ENCODE assay signal across 10 cellular contexts in genomic region chrX:134908235-134908834, GRCh38. TPM values are rescaled to one million over a fixed set of nuclear protein-coding genes. Genes with fewer than 3 reads are reported as not detected.
DNase-seq lines count a peak whose midpoint lies in the region; ATAC-seq, FAIRE-seq and TF ChIP-seq lines count a peak whose summit lies in the region.
"Had no signal": no experiment of that assay in that cellular context is flagged by ENCODE, and none has a peak within 500 bp of the region (broad histone marks: within the 10 kb centered on the region; RNA-seq: fewer than 3 reads in every experiment).

No MANE protein-coding gene starts in this region.

- H3K9me3 ChIP-seq in kidney (ENCODE audit: control insufficient read depth in 1 of 2, low read length in 2 of 2), result no peaks in the 10 kb centered on the region

- peaks cover 6% of the 10 kb centered on the region for H3K4me1 Mint-ChIP-seq in activated naive CD8-positive, alpha-beta T cell treated with anti-CD3 and anti-CD28 coated beads, Interleukin-2, amount 10 ng/mL, durations not matched to agents 7 days and 5 days
- peaks cover 4% of the 10 kb centered on the region for H3K4me1 Mint-ChIP-seq in activated naive CD8-positive, alpha-beta T cell treated with anti-CD3 and anti-CD28 coated beads, Interleukin-2, amount 50 U/mL, for 24 hours
- no peaks in the 10 kb centered on the region for H3K4me1 Mint-ChIP-seq in chondrocyte (ENCODE audit: low read depth)

- intact Hi-C loops in kidney (cut with DNase I), result no loop called here

- peak; percentile 29 for DNase-seq in activated naive CD8-positive, alpha-beta T cell treated with anti-CD3 and anti-CD28 coated beads, Interleukin-2, amount 10 ng/mL, durations not matched to agents 7 days and 5 days
- no peak for DNase-seq in activated naive CD8-positive, alpha-beta T cell treated with anti-CD3 and anti-CD28 coated beads, Interleukin-2, amount 50 U/mL, for 24 hours
- DNase-seq in NCI-H446 treated with DMSO at 0.1 percent for 48 hours (lab: John Stamatoyannopoulos, UW) (peak; percentile 23), chondrocyte (ENCODE audit: low spot score) (no peak), superior temporal gyrus (ENCODE audit: extremely low spot score) (peak; percentile 12), KG1 (lab: John Stamatoyannopoulos, UW) (no peak), COR-L47 (lab: John Stamatoyannopoulos, UW) (no peak), kidney (no peak)
- DNase-seq: DMS79, left ventricle myocardium superior had no signal

- ATAC-seq in activated naive CD8-positive, alpha-beta T cell treated with anti-CD3 and anti-CD28 coated beads, Interleukin-2, amount 10 ng/mL, durations not matched to agents 7 days and 5 days (ENCODE audit: low read depth), result peak; percentile 86
- no peak for ATAC-seq in activated naive CD8-positive, alpha-beta T cell treated with anti-CD3 and anti-CD28 coated beads, Interleukin-2, amount 50 U/mL, for 24 hours
- ATAC-seq: left ventricle myocardium superior had no signal

- POLR2A ChIA-PET in activated naive CD8-positive, alpha-beta T cell treated with anti-CD3 and anti-CD28 coated beads, Interleukin-2, amount 10 ng/mL, durations not matched to agents 7 days and 5 days (lab: Charles Lee), result no interaction called here

- no peak overlapping the region for H3K4me3 ChIP-seq in kidney (ENCODE audit: low read length in 2 of 2)

- no peaks in the 10 kb centered on the region for H3K4me1 ChIP-seq in kidney (ENCODE audit: control insufficient read depth in 1 of 2, insufficient read depth in 1 of 2, low read depth in 1 of 2, low read length in 2 of 2)

- no peak overlapping the region for H3K27ac ChIP-seq in kidney (ENCODE audit: low read depth in 2 of 2, low read length in 2 of 2)

- no peaks in the 10 kb centered on the region for H3K9me3 Mint-ChIP-seq in activated naive CD8-positive, alpha-beta T cell treated with anti-CD3 and anti-CD28 coated beads, Interleukin-2, amount 10 ng/mL, durations not matched to agents 7 days and 5 days
- no peaks in the 10 kb centered on the region for H3K9me3 Mint-ChIP-seq in activated naive CD8-positive, alpha-beta T cell treated with anti-CD3 and anti-CD28 coated beads, Interleukin-2, amount 50 U/mL, for 24 hours
- peaks cover 2% of the 10 kb centered on the region for H3K9me3 Mint-ChIP-seq in chondrocyte (ENCODE audit: low read depth)

- H3K27me3 Mint-ChIP-seq in activated naive CD8-positive, alpha-beta T cell treated with anti-CD3 and anti-CD28 coated beads, Interleukin-2, amount 10 ng/mL, durations not matched to agents 7 days and 5 days, result no peaks in the 10 kb centered on the region
- no peaks in the 10 kb centered on the region for H3K27me3 Mint-ChIP-seq in activated naive CD8-positive, alpha-beta T cell treated with anti-CD3 and anti-CD28 coated beads, Interleukin-2, amount 50 U/mL, for 24 hours
- no peaks in the 10 kb centered on the region for H3K27me3 Mint-ChIP-seq in chondrocyte (ENCODE audit: low read depth)

- H3K36me3 ChIP-seq in kidney (ENCODE audit: control insufficient read depth in 1 of 2, insufficient read depth in 2 of 2, low read length in 2 of 2), result no peaks in the 10 kb centered on the region

- FAIRE-seq in kidney (lab: Jason Lieb, UNC), result no peak

- H3K9ac ChIP-seq in kidney (ENCODE audit: low read length in 2 of 2), result no peak overlapping the region

- H3K36me3 Mint-ChIP-seq in activated naive CD8-positive, alpha-beta T cell treated with anti-CD3 and anti-CD28 coated beads, Interleukin-2, amount 10 ng/mL, durations not matched to agents 7 days and 5 days, result peaks cover 2% of the 10 kb centered on the region
- H3K36me3 Mint-ChIP-seq in activated naive CD8-positive, alpha-beta T cell treated with anti-CD3 and anti-CD28 coated beads, Interleukin-2, amount 50 U/mL, for 24 hours (ENCODE audit: low read depth), result no peaks in the 10 kb centered on the region
- no peaks in the 10 kb centered on the region for H3K36me3 Mint-ChIP-seq in chondrocyte (ENCODE audit: low read depth)

- H3K4me3 Mint-ChIP-seq in activated naive CD8-positive, alpha-beta T cell treated with anti-CD3 and anti-CD28 coated beads, Interleukin-2, amount 10 ng/mL, durations not matched to agents 7 days and 5 days, result no peak overlapping the region
- H3K4me3 Mint-ChIP-seq in activated naive CD8-positive, alpha-beta T cell treated with anti-CD3 and anti-CD28 coated beads, Interleukin-2, amount 50 U/mL, for 24 hours, result no peak overlapping the region
- H3K4me3 Mint-ChIP-seq in chondrocyte (ENCODE audit: unreplicated experiment), result no peak overlapping the region

- peak overlapping the region; percentile 78 for H3K27ac Mint-ChIP-seq in activated naive CD8-positive, alpha-beta T cell treated with anti-CD3 and anti-CD28 coated beads, Interleukin-2, amount 10 ng/mL, durations not matched to agents 7 days and 5 days
- H3K27ac Mint-ChIP-seq in activated naive CD8-positive, alpha-beta T cell treated with anti-CD3 and anti-CD28 coated beads, Interleukin-2, amount 50 U/mL, for 24 hours, result no peak overlapping the region
- H3K27ac Mint-ChIP-seq in chondrocyte (ENCODE audit: unreplicated experiment), result no peak overlapping the region

- TF ChIP-seq CTCF in chondrocyte (IDR thresholded peaks at IDR 0.05) (peak; percentile 68), kidney (IDR thresholded peaks at IDR 0.05; ENCODE audit: borderline replicate concordance, extremely low read depth, insufficient read depth) (no peak)

RNA-seq across cellular contexts. Expression of gene MOSPD1, which starts 6.7 kb away (rescaled TPM):
- 10 to 100 TPM; 10.4 to 13.7 TPM for total RNA-seq in activated naive CD8-positive, alpha-beta T cell treated with anti-CD3 and anti-CD28 coated beads, Interleukin-2, amount 10 ng/mL, durations not matched to agents 7 days and 5 days
- 11.7 to 17.0 TPM (median 15.3 TPM) in 3 replicates for total RNA-seq in chondrocyte
- total RNA-seq in kidney, result 12.2 TPM
- 7.9 TPM for polyA plus RNA-seq in kidney (ENCODE audit: insufficient read depth, low read depth, low replicate concordance)

Comparison
In these comparisons a context has a peak if more than half of its experiments do, and no peak if none do; other contexts are left out.
1. DNase-seq: peak in activated naive CD8-positive, alpha-beta T cell treated with anti-CD3 and anti-CD28 coated beads, Interleukin-2, amount 10 ng/mL, durations not matched to agents 7 days and 5 days (single experiment), NCI-H446 treated with DMSO at 0.1 percent for 48 hours (single experiment) and superior temporal gyrus (single experiment); none in activated naive CD8-positive, alpha-beta T cell treated with anti-CD3 and anti-CD28 coated beads, Interleukin-2, amount 50 U/mL, for 24 hours (single experiment), chondrocyte (single experiment), KG1 (single experiment), COR-L47 (single experiment) and kidney (single experiment).